In the genomic region with DNA sequence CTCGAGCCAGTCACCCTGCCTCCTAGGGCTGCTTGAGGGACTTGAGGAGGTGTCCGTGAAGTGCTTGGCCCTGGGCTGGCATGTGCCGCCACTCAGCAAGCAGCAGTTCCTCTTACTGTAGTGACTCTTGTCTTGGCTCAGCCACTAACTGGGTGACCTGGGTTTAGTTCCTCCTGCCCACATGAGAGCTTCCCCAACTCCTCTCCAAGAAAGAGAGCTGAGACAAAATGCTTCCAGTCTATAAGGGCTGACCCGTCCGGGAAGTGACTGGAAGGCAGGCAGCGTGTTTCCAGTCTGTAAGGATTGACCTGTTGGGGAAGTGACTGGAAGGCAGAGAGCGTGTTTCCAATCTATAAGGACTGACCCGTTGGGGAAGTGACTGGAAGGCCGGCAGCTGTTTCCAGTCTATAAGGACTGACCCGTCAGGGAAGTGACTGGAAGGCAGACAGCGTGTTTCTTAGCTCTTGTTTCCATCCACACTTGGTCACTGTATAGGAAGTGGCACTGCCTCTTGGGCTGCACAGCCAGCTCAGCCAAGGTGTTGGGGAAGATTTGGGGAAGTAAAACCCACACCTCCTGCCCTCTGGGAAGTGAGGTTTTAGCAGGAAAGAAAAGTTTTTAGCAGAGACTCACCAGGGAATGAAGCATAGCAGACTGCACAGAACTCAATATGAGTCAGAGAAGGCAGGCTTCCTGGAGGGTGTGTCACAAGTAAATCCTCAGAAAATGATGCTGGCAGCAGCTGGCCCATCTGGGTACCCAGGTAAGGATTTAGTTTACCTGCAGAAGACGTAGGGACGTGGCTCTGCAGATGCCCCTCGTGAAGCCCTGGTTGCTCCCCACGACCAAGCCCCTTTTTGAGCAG, we compare ENCODE assay signal across 1 cellular context.
TF ChIP-seq lines count a peak whose summit lies in the region.

No MANE protein-coding gene starts in this region.

TF ChIP-seq in HepG2, 621 proteins besides CTCF, POLR2A, EP300 and RAD21 (continued from another document):
- no peak for TF ChIP-seq ZNF674 (CRISPR knock-in tag; IDR thresholded peaks at IDR 0.05; ENCODE audit: low read depth)
- TF ChIP-seq ZNF333 (CRISPR knock-in tag; IDR thresholded peaks at IDR 0.05; ENCODE audit: borderline replicate concordance): no peak
- TF ChIP-seq CBX2 (IDR thresholded peaks at IDR 0.05; ENCODE audit: low read depth, low read length): no peak
- TF ChIP-seq CBX2 (CRISPR knock-in tag; IDR thresholded peaks at IDR 0.05; ENCODE audit: low read depth): no peak
- TF ChIP-seq KLF13 (CRISPR knock-in tag; IDR thresholded peaks at IDR 0.05): no peak
- TF ChIP-seq ZNF773 (CRISPR knock-in tag; IDR thresholded peaks at IDR 0.05; ENCODE audit: borderline replicate concordance): no peak
- no peak for TF ChIP-seq U2AF2 (IDR thresholded peaks at IDR 0.05; ENCODE audit: low read depth, low read length)
- TF ChIP-seq, protein P1, sequence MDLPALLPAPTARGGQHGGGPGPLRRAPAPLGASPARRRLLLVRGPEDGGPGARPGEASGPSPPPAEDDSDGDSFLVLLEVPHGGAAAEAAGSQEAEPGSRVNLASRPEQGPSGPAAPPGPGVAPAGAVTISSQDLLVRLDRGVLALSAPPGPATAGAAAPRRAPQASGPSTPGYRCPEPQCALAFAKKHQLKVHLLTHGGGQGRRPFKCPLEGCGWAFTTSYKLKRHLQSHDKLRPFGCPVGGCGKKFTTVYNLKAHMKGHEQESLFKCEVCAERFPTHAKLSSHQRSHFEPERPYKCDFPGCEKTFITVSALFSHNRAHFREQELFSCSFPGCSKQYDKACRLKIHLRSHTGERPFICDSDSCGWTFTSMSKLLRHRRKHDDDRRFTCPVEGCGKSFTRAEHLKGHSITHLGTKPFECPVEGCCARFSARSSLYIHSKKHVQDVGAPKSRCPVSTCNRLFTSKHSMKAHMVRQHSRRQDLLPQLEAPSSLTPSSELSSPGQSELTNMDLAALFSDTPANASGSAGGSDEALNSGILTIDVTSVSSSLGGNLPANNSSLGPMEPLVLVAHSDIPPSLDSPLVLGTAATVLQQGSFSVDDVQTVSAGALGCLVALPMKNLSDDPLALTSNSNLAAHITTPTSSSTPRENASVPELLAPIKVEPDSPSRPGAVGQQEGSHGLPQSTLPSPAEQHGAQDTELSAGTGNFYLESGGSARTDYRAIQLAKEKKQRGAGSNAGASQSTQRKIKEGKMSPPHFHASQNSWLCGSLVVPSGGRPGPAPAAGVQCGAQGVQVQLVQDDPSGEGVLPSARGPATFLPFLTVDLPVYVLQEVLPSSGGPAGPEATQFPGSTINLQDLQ (CRISPR knock-in tag; IDR thresholded peaks at IDR 0.05): no peak
TF ChIP-seq in HepG2: peak in this region for 0.
